In genomic region chr12:110269622-110270124, GRCh38 we compare ENCODE assay signal across 8 cellular contexts. TPM values are rescaled to one million over a fixed set of nuclear protein-coding genes. Genes with fewer than 3 reads are reported as not detected.
DNase-seq lines count a peak whose midpoint lies in the region; TF ChIP-seq lines count a peak whose summit lies in the region.

No MANE protein-coding gene starts in this region.

- no peaks in the 10 kb centered on the region for H3K27me3 ChIP-seq in MG63

- POLR2A ChIA-PET in AG04449 (lab: Yijun Ruan, JAX) = interaction anchor here (1.2 to 3.1 kb wide), 2 partner anchors 11 to 58 kb away, joined by 5 to 20 read pairs; partner anchors contain the start of gene ATP2A2

- H3K4me3 ChIP-seq in AG04449 (ENCODE audit: low read depth, low read length) (no peak overlapping the region), MG63 (no peak overlapping the region), mesodermal cell (ENCODE audit: extremely low read depth, insufficient read depth, low read length, poor library complexity, severe bottlenecking) (no peak overlapping the region)

- H3K4me1 ChIP-seq in mesodermal cell (ENCODE audit: control insufficient read depth, insufficient read depth, low read length, poor library complexity, severe bottlenecking) = peaks cover 50% of the 10 kb centered on the region

- CTCF ChIA-PET in AG04449 (lab: Yijun Ruan, JAX) = interaction anchor here (1.6 kb wide), 1 partner anchor 170 kb away, joined by 10 read pairs; no protein-coding TSS in a partner anchor

- WGBS in mesodermal cell (ENCODE audit: insufficient coverage in 2 of 2), 2 experiments = 64 to 74% methylated on average over 4 to 5 of the region's 8 CpGs

- H3K9me3 ChIP-seq in MG63 = no peaks in the 10 kb centered on the region
- H3K9me3 ChIP-seq in mesodermal cell (ENCODE audit: control insufficient read depth, low read length) = no peaks in the 10 kb centered on the region

- peak; percentile 36 for DNase-seq in AG04449 (ENCODE audit: low read depth, low spot score)
- peak; percentile 69 for DNase-seq in MG63
- DNase-seq in dedifferentiated amniotic fluid mesenchymal stem cell (ENCODE audit: extremely low spot score) = peak; percentile 54
- no peak for DNase-seq in central memory CD4-positive, alpha-beta T cell
- no peak for DNase-seq in medulla oblongata (ENCODE audit: extremely low spot score)
- no peak for DNase-seq in OCI-M2 (lab: John Stamatoyannopoulos, UW; ENCODE audit: unreplicated experiment)
- no peak for DNase-seq in SIG-M5 treated with dmso at 0.1 percent for 504 hours (lab: John Stamatoyannopoulos, UW; ENCODE audit: unreplicated experiment)

- H3K36me3 ChIP-seq in MG63 (no peaks in the 10 kb centered on the region), mesodermal cell (ENCODE audit: control insufficient read depth, insufficient read depth, low read length) (no peaks in the 10 kb centered on the region)

- peak overlapping the region; percentile 92 for H3K27ac ChIP-seq in mesodermal cell (ENCODE audit: low read depth, low read length, severe bottlenecking)

- no peak for TF ChIP-seq CTCF in AG04449 (IDR thresholded peaks at IDR 0.05; ENCODE audit: insufficient read depth, low read length, missing control alignments)

RNA-seq across cellular contexts. Expression of gene ATP2A2, which starts 11.4 kb away (rescaled TPM):
- total RNA-seq in MG63 (2014; rRNA removed; shearing (Covaris generic); ENCODE audit: low replicate concordance) = 13.3 and 20.4 TPM in 2 replicates
- 153 TPM for polyA plus RNA-seq in mesodermal cell (2013, experiment 1 of 2)
- 141 TPM for polyA plus RNA-seq in mesodermal cell (2013, experiment 2 of 2)

Comparison
In these comparisons a context has a peak if more than half of its experiments do, and no peak if none do; other contexts are left out.
1. DNase-seq: peak in AG04449 (single experiment), MG63 (single experiment) and dedifferentiated amniotic fluid mesenchymal stem cell (single experiment); none in central memory CD4-positive, alpha-beta T cell (single experiment), medulla oblongata (single experiment), OCI-M2 (single experiment) and SIG-M5 treated with dmso at 0.1 percent for 504 hours (single experiment).